ENCODE assay signal across 21 cellular contexts in the genomic region with DNA sequence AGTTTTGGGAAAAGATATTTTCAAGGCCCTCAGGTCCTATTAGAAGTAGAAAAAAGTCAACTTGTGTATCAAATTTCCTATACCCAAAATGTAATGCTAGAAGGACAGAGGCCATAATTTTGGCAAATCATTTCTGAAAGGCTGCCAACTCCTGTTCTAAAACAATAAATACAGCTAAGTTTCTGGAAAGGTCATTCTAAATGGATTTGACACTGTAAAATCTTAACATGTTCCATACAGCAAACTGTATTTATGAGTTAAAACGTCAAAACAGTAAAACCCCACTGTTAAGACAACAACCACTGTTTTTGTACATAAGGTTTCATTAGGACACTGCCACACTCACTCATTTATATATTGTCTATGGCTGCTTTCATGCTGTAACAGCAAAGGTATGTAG. TPM values are rescaled to one million over a fixed set of nuclear protein-coding genes. Genes with fewer than 3 reads are reported as not detected.
DNase-seq lines count a peak whose midpoint lies in the region; ATAC-seq and TF ChIP-seq lines count a peak whose summit lies in the region.
"Had no signal": no experiment of that assay in that cellular context is flagged by ENCODE, and none has a peak within 500 bp of the region (broad histone marks: within the 10 kb centered on the region; RNA-seq: fewer than 3 reads in every experiment).

No MANE protein-coding gene starts in this region.

- H3K14ac ChIP-seq in mesenchymal stem cell (ENCODE audit: low read length in 2 of 2), result no peak overlapping the region

- H3K4me2 ChIP-seq in mesenchymal stem cell (ENCODE audit: low read length, poor library complexity, severe bottlenecking) (no peak overlapping the region), PC-3 (ENCODE audit: low read length) (no peak overlapping the region)

- H4K91ac ChIP-seq in mesenchymal stem cell (ENCODE audit: low read length), result no peak overlapping the region

- H3K36me3 ChIP-seq in mesenchymal stem cell (ENCODE audit: control insufficient read depth in 1 of 2, insufficient read depth in 2 of 2, low read depth in 1 of 2, low read length in 2 of 2), result peaks cover 21 to 91% of the 10 kb centered on the region in 2 experiments
- no peaks in the 10 kb centered on the region for H3K36me3 ChIP-seq in uterus
- H3K36me3 ChIP-seq in effector memory CD4-positive, alpha-beta T cell (ENCODE audit: control insufficient read depth, insufficient read depth, low read length), result peaks cover 66% of the 10 kb centered on the region
- peaks cover 57% of the 10 kb centered on the region for H3K36me3 ChIP-seq in PC-3 (ENCODE audit: low read depth, low read length)
- H3K36me3 ChIP-seq in body of pancreas (replicated peaks in 1 of 2; ENCODE audit: insufficient read depth in 1 of 2, low read depth in 2 of 2), result peaks cover 0 to 18% of the 10 kb centered on the region in 2 donors

- H3K9me3 Mint-ChIP-seq in activated CD8-positive, alpha-beta T cell treated with anti-CD3 and anti-CD28 coated beads for 36 hours, result no peaks in the 10 kb centered on the region
- H3K9me3 Mint-ChIP-seq in activated CD8-positive, alpha-beta T cell treated with anti-CD3 and anti-CD28 coated beads, Interleukin-2, amount 10 ng/mL, durations not matched to agents 7 days and 5 days (ENCODE audit: insufficient read depth), result no peaks in the 10 kb centered on the region
- H3K9me3 Mint-ChIP-seq: CD4-positive, CD25-positive, alpha-beta regulatory T cell; natural killer cell treated with Interleukin-12 subunit alpha and Interleukin-12 subunit beta and Interleukin-15 and Interleukin-18, amount 100 ng/mL, for 72 hours; stimulated activated naive CD8-positive, alpha-beta T cell treated with anti-CD3 and anti-CD28 coated beads, Interleukin-15, Interleukin-2, amounts not matched to agents 100 ng/mL and 50 ng/mL, for 24 hours had no signal

- H2BK15ac ChIP-seq in mesenchymal stem cell (ENCODE audit: low read depth, poor library complexity, severe bottlenecking), result no peak overlapping the region

- H3K9ac ChIP-seq in mesenchymal stem cell (ENCODE audit: low read length), result peak overlapping the region; percentile 43
- H3K9ac ChIP-seq in PC-3 (ENCODE audit: low read length), result no peak overlapping the region

- intact Hi-C loops in activated CD8-positive, alpha-beta T cell treated with anti-CD3 and anti-CD28 coated beads for 36 hours (cut with micrococcal nuclease), result loop anchor here (10.0 kb wide), 1 partner anchor 175 kb away; no protein-coding TSS in a partner anchor
- intact Hi-C loops in uterus (cut with DNase I; ENCODE audit: low total_unique reads) (loop anchor here (10.0 kb wide), 1 partner anchor 555 kb away; no protein-coding TSS in a partner anchor), PC-3 (cut with micrococcal nuclease) (no loop called here), body of pancreas (cut with DNase I) (no loop called here)

- POLR2A ChIA-PET in activated CD8-positive, alpha-beta T cell treated with anti-CD3 and anti-CD28 coated beads for 36 hours (lab: Charles Lee), result no interaction called here
- POLR2A ChIA-PET in activated CD8-positive, alpha-beta T cell treated with anti-CD3 and anti-CD28 coated beads, Interleukin-2, amount 10 ng/mL, durations not matched to agents 7 days and 5 days (lab: Charles Lee), result no interaction called here
- POLR2A ChIA-PET in PC-3 (lab: Charles Lee; ENCODE audit: unreplicated experiment), result no interaction called here

- H3K9me2 ChIP-seq in PC-3 (replicated peaks; ENCODE audit: low read length), result no peaks in the 10 kb centered on the region

- H3K23ac ChIP-seq in mesenchymal stem cell (ENCODE audit: low read length in 2 of 2), result no peak overlapping the region

- TF ChIP-seq POLR2A in uterus (IDR thresholded peaks at IDR 0.05) (no peak), body of pancreas (IDR thresholded peaks at IDR 0.05) (no peak)

- H3F3A ChIP-seq in PC-3 (ENCODE audit: low read length, unreplicated experiment), result no peaks in the 10 kb centered on the region

- no peak overlapping the region for H3K27ac ChIP-seq in mesenchymal stem cell (ENCODE audit: low read length, poor library complexity, severe bottlenecking)
- peak overlapping the region; percentile 40 to 47 for H3K27ac ChIP-seq in uterus
- H3K27ac ChIP-seq in effector memory CD4-positive, alpha-beta T cell (ENCODE audit: insufficient read depth, low read length, poor library complexity, severe bottlenecking), result no peak overlapping the region
- H3K27ac ChIP-seq in PC-3 (ENCODE audit: low read length), result no peak overlapping the region
- H3K27ac ChIP-seq in body of pancreas, result peak overlapping the region in 1 of 4 donors; percentile 13

- peaks cover 39% of the 10 kb centered on the region for H3K36me3 Mint-ChIP-seq in activated CD8-positive, alpha-beta T cell treated with anti-CD3 and anti-CD28 coated beads for 36 hours (ENCODE audit: low read depth)
- peaks cover 44% of the 10 kb centered on the region for H3K36me3 Mint-ChIP-seq in activated CD8-positive, alpha-beta T cell treated with anti-CD3 and anti-CD28 coated beads, Interleukin-2, amount 10 ng/mL, durations not matched to agents 7 days and 5 days (ENCODE audit: low read depth)

- H3K79me1 ChIP-seq in mesenchymal stem cell (replicated peaks; ENCODE audit: low read length, poor library complexity, severe bottlenecking), result peaks cover 13% of the 10 kb centered on the region

- H3K4me3 ChIP-seq in mesenchymal stem cell (ENCODE audit: insufficient read depth in 1 of 2, low read depth in 1 of 2, low read length in 2 of 2), result no peak overlapping the region
- H3K4me3 ChIP-seq in uterus, result no peak overlapping the region
- H3K4me3 ChIP-seq in effector memory CD4-positive, alpha-beta T cell (ENCODE audit: insufficient read depth, low read depth, low read length, poor library complexity, severe bottlenecking), result no peak overlapping the region
- H3K4me3 ChIP-seq in PC-3 (ENCODE audit: low read length), result no peak overlapping the region
- no peak overlapping the region for H3K4me3 ChIP-seq in body of pancreas
- H3K4me3 ChIP-seq: heart left ventricle had no signal

- no peak overlapping the region for H2BK5ac ChIP-seq in mesenchymal stem cell (ENCODE audit: low read depth, low read length, poor library complexity, severe bottlenecking)

- no peaks in the 10 kb centered on the region for H4K20me1 ChIP-seq in PC-3 (ENCODE audit: low read length)

- no peak overlapping the region for H2BK12ac ChIP-seq in mesenchymal stem cell (ENCODE audit: low read length in 2 of 2)

- 88% methylated on average over 1 of the region's 1 CpG for WGBS in mesenchymal stem cell
- WGBS in body of pancreas, 2 donors, result 18 to 24% methylated on average over 1 of the region's 1 CpG

- H3K4me1 ChIP-seq in mesenchymal stem cell (ENCODE audit: control insufficient read depth, insufficient read depth, low read depth, low read length), result no peaks in the 10 kb centered on the region
- no peaks in the 10 kb centered on the region for H3K4me1 ChIP-seq in uterus
- no peaks in the 10 kb centered on the region for H3K4me1 ChIP-seq in effector memory CD4-positive, alpha-beta T cell (ENCODE audit: control insufficient read depth, insufficient read depth, low read length, poor library complexity, severe bottlenecking)
- no peaks in the 10 kb centered on the region for H3K4me1 ChIP-seq in PC-3 (ENCODE audit: insufficient read depth, low read length)
- H3K4me1 ChIP-seq in body of pancreas, result peaks cover 7% of the 10 kb centered on the region

- no peak overlapping the region for H2BK120ac ChIP-seq in mesenchymal stem cell (ENCODE audit: low read depth, low read length)

- no peak for DNase-seq in activated CD8-positive, alpha-beta T cell treated with anti-CD3 and anti-CD28 coated beads for 36 hours
- DNase-seq in activated CD8-positive, alpha-beta T cell treated with anti-CD3 and anti-CD28 coated beads, Interleukin-2, amount 10 ng/mL, durations not matched to agents 7 days and 5 days, result no peak
- DNase-seq in dermis blood vessel endothelial cell (peak; percentile 11), mesenchymal stem cell (no peak), uterus (no peak), PC-3 (no peak), body of pancreas (no peak)
- DNase-seq in effector memory CD4-positive, alpha-beta T cell, result no peak
- DNase-seq: ACHN; activated CD4-positive, CD25-positive, alpha-beta regulatory T cell; activated CD8-positive, alpha-beta memory T cell treated with anti-CD3 and anti-CD28 coated beads, Interleukin-2, amount 10 ng/mL, durations not matched to agents 7 days and 5 days; activated effector memory CD4-positive, alpha-beta T cell treated with Interleukin-2 at 50 U/mL for 16 hours; amygdala; CD4-positive, CD25-positive, alpha-beta regulatory T cell; DMS79; H7; heart left ventricle; NCI-H1436 treated with DMSO at 0.1 percent for 48 hours had no signal

- H3K18ac ChIP-seq in mesenchymal stem cell (ENCODE audit: low read depth in 1 of 2, low read length in 2 of 2), result no peak overlapping the region

- no peak overlapping the region for H3K4me3 Mint-ChIP-seq in activated CD8-positive, alpha-beta T cell treated with anti-CD3 and anti-CD28 coated beads for 36 hours
- H3K4me3 Mint-ChIP-seq in activated CD8-positive, alpha-beta T cell treated with anti-CD3 and anti-CD28 coated beads, Interleukin-2, amount 10 ng/mL, durations not matched to agents 7 days and 5 days, result no peak overlapping the region
- H3K4me3 Mint-ChIP-seq: activated CD8-positive, alpha-beta memory T cell treated with anti-CD3 and anti-CD28 coated beads, Interleukin-2, amount 10 ng/mL, durations not matched to agents 7 days and 5 days; CD4-positive, CD25-positive, alpha-beta regulatory T cell; natural killer cell treated with Interleukin-12 subunit alpha and Interleukin-12 subunit beta and Interleukin-15 and Interleukin-18, amount 100 ng/mL, for 72 hours; stimulated activated naive CD8-positive, alpha-beta T cell treated with anti-CD3 and anti-CD28 coated beads, Interleukin-15, Interleukin-2, amounts not matched to agents 100 ng/mL and 50 ng/mL, for 24 hours had no signal

- no peaks in the 10 kb centered on the region for H3K27me3 Mint-ChIP-seq in activated CD8-positive, alpha-beta T cell treated with anti-CD3 and anti-CD28 coated beads for 36 hours
- no peaks in the 10 kb centered on the region for H3K27me3 Mint-ChIP-seq in activated CD8-positive, alpha-beta T cell treated with anti-CD3 and anti-CD28 coated beads, Interleukin-2, amount 10 ng/mL, durations not matched to agents 7 days and 5 days (ENCODE audit: low read depth)
- H3K27me3 Mint-ChIP-seq: activated CD8-positive, alpha-beta memory T cell treated with anti-CD3 and anti-CD28 coated beads, Interleukin-2, amount 10 ng/mL, durations not matched to agents 7 days and 5 days; CD4-positive, CD25-positive, alpha-beta regulatory T cell; natural killer cell treated with Interleukin-12 subunit alpha and Interleukin-12 subunit beta and Interleukin-15 and Interleukin-18, amount 100 ng/mL, for 72 hours; stimulated activated naive CD8-positive, alpha-beta T cell treated with anti-CD3 and anti-CD28 coated beads, Interleukin-15, Interleukin-2, amounts not matched to agents 100 ng/mL and 50 ng/mL, for 24 hours had no signal

- TF ChIP-seq CTCF in activated CD8-positive, alpha-beta T cell treated with anti-CD3 and anti-CD28 coated beads for 36 hours (IDR thresholded peaks at IDR 0.05), result no peak
- TF ChIP-seq CTCF in uterus (IDR thresholded peaks at IDR 0.05), result no peak
- no peak for TF ChIP-seq CTCF in PC-3 (conservative IDR thresholded peaks at IDR 0.05; ENCODE audit: low read depth, low read length)
- TF ChIP-seq CTCF in body of pancreas (IDR thresholded peaks at IDR 0.05), result no peak

- peak overlapping the region; percentile 20 for H3K27ac Mint-ChIP-seq in activated CD8-positive, alpha-beta T cell treated with anti-CD3 and anti-CD28 coated beads for 36 hours
- H3K27ac Mint-ChIP-seq in activated CD8-positive, alpha-beta T cell treated with anti-CD3 and anti-CD28 coated beads, Interleukin-2, amount 10 ng/mL, durations not matched to agents 7 days and 5 days, result no peak overlapping the region
- H3K27ac Mint-ChIP-seq: activated CD8-positive, alpha-beta memory T cell treated with anti-CD3 and anti-CD28 coated beads, Interleukin-2, amount 10 ng/mL, durations not matched to agents 7 days and 5 days; natural killer cell treated with Interleukin-12 subunit alpha and Interleukin-12 subunit beta and Interleukin-15 and Interleukin-18, amount 100 ng/mL, for 72 hours; stimulated activated naive CD8-positive, alpha-beta T cell treated with anti-CD3 and anti-CD28 coated beads, Interleukin-15, Interleukin-2, amounts not matched to agents 100 ng/mL and 50 ng/mL, for 24 hours had no signal

- no peak for ATAC-seq in activated CD8-positive, alpha-beta T cell treated with anti-CD3 and anti-CD28 coated beads for 36 hours
- no peak for ATAC-seq in activated CD8-positive, alpha-beta T cell treated with anti-CD3 and anti-CD28 coated beads, Interleukin-2, amount 10 ng/mL, durations not matched to agents 7 days and 5 days
- no peak for ATAC-seq in PC-3
- ATAC-seq in body of pancreas, result no peak
- ATAC-seq: activated CD8-positive, alpha-beta memory T cell treated with anti-CD3 and anti-CD28 coated beads, Interleukin-2, amount 10 ng/mL, durations not matched to agents 7 days and 5 days; heart left ventricle; natural killer cell treated with Interleukin-12 subunit alpha and Interleukin-12 subunit beta and Interleukin-15 and Interleukin-18, amount 100 ng/mL, for 72 hours; Right ventricle myocardium inferior had no signal

- no TSS peak for BruUV-seq in PC-3 (replicated peaks; lab: Mats Ljungman, UMichigan)

- CTCF ChIA-PET in activated CD8-positive, alpha-beta T cell treated with anti-CD3 and anti-CD28 coated beads for 36 hours (lab: Charles Lee), result no interaction called here
- CTCF ChIA-PET in activated CD8-positive, alpha-beta T cell treated with anti-CD3 and anti-CD28 coated beads, Interleukin-2, amount 10 ng/mL, durations not matched to agents 7 days and 5 days (lab: Charles Lee), result interaction anchor here (1.6 kb wide), 1 partner anchor 114 kb away, joined by 6 read pairs; no protein-coding TSS in a partner anchor
- CTCF ChIA-PET in PC-3 (lab: Charles Lee), result interaction anchor here (0.6 kb wide), 1 partner anchor 84 kb away, joined by 4 read pairs; no protein-coding TSS in a partner anchor

- H3K4ac ChIP-seq in mesenchymal stem cell (ENCODE audit: low read depth in 1 of 2, low read length in 2 of 2), result no peak overlapping the region

- H3K9me3 ChIP-seq in mesenchymal stem cell (ENCODE audit: control insufficient read depth, low read length) (no peaks in the 10 kb centered on the region), uterus (no peaks in the 10 kb centered on the region), PC-3 (ENCODE audit: low read length) (no peaks in the 10 kb centered on the region), body of pancreas (no peaks in the 10 kb centered on the region)
- no peaks in the 10 kb centered on the region for H3K9me3 ChIP-seq in effector memory CD4-positive, alpha-beta T cell (ENCODE audit: control insufficient read depth, low read length)
- H3K9me3 ChIP-seq: heart left ventricle had no signal

- H2AFZ ChIP-seq in mesenchymal stem cell (ENCODE audit: low read depth, low read length) (no peak overlapping the region), PC-3 (ENCODE audit: low read length) (no peak overlapping the region)

- peaks cover 8% of the 10 kb centered on the region for H3K4me1 Mint-ChIP-seq in activated CD8-positive, alpha-beta T cell treated with anti-CD3 and anti-CD28 coated beads for 36 hours (ENCODE audit: low read depth)
- no peaks in the 10 kb centered on the region for H3K4me1 Mint-ChIP-seq in activated CD8-positive, alpha-beta T cell treated with anti-CD3 and anti-CD28 coated beads, Interleukin-2, amount 10 ng/mL, durations not matched to agents 7 days and 5 days (ENCODE audit: low read depth)

- H2AK5ac ChIP-seq in mesenchymal stem cell (ENCODE audit: low read length, severe bottlenecking), result no peak overlapping the region

- H3K27me3 ChIP-seq in mesenchymal stem cell (ENCODE audit: control insufficient read depth in 1 of 2, insufficient read depth in 1 of 2, low read length in 2 of 2), result no peaks in the 10 kb centered on the region
- H3K27me3 ChIP-seq in uterus, result no peaks in the 10 kb centered on the region
- no peaks in the 10 kb centered on the region for H3K27me3 ChIP-seq in effector memory CD4-positive, alpha-beta T cell (replicated peaks; ENCODE audit: control insufficient read depth, insufficient read depth, low read length, poor library complexity, severe bottlenecking)
- no peaks in the 10 kb centered on the region for H3K27me3 ChIP-seq in PC-3 (ENCODE audit: low read length)
- no peaks in the 10 kb centered on the region for H3K27me3 ChIP-seq in body of pancreas
- H3K27me3 ChIP-seq: heart left ventricle had no signal

- no peak overlapping the region for H4K8ac ChIP-seq in mesenchymal stem cell (ENCODE audit: low read length)

- peaks cover 10% of the 10 kb centered on the region; the same call in 1 of the 2 replicates for H3K79me2 ChIP-seq in PC-3 (ENCODE audit: low read length)

RNA-seq across cellular contexts. Expression of a gene that starts 9.7 kb away (rescaled TPM):
- total RNA-seq in activated CD8-positive, alpha-beta T cell treated with anti-CD3 and anti-CD28 coated beads for 36 hours, result 10 to 100 TPM; 52.3 to 63.0 TPM
- total RNA-seq in activated CD8-positive, alpha-beta T cell treated with anti-CD3 and anti-CD28 coated beads, Interleukin-2, amount 10 ng/mL, durations not matched to agents 7 days and 5 days, result 10 to 100 TPM; 33.4 to 33.9 TPM
- total RNA-seq in dermis blood vessel endothelial cell (74.4 and 102 TPM in 2 replicates), uterus (1,000 to 10,000 TPM in 1 of 4 donors, 100 to 1,000 TPM in 1, 10 to 100 TPM in 2; 19.7 to 2,496 (median 73.0) TPM), PC-3 (2014; rRNA removed) (22.4 and 30.1 TPM in 2 replicates), body of pancreas (10 to 100 TPM; 20.1 to 97.3 TPM)
- polyA plus RNA-seq in mesenchymal stem cell (2013, experiment 1 of 2), result 93.5 TPM
- polyA plus RNA-seq in mesenchymal stem cell (2013, experiment 2 of 2), result 94.2 TPM

Comparison
In these comparisons a context has a peak if more than half of its experiments do, and no peak if none do; other contexts are left out.
1. H3K27ac ChIP-seq: peak in uterus (2 of 2); none in mesenchymal stem cell (single experiment), effector memory CD4-positive, alpha-beta T cell (single experiment) and PC-3 (single experiment).
2. intact Hi-C loops: an anchor here in activated CD8-positive, alpha-beta T cell treated with anti-CD3 and anti-CD28 coated beads for 36 hours (10.0 kb wide) and uterus (10.0 kb wide); none called in PC-3 and body of pancreas.